31 cellular contexts compared by ENCODE assay signal in genomic region chr14:30826070-30826469, GRCh38.
"Had no signal": no experiment of that assay in that cellular context is flagged by ENCODE, and none has a peak within 500 bp of the region (broad histone marks: within the 10 kb centered on the region; RNA-seq: fewer than 3 reads in every experiment).

No MANE protein-coding gene starts in this region.

- H3K4me3 ChIP-seq: ascending aorta, cardiac muscle cell had no signal

- H3K27me3 ChIP-seq: ascending aorta, cardiac muscle cell had no signal

- ATAC-seq: activated CD4-positive, alpha-beta T cell treated with anti-CD3 and anti-CD28 coated beads for 36 hours; activated CD4-positive, CD25-positive, alpha-beta regulatory T cell treated with anti-CD3 and anti-CD28 coated beads, Interleukin-2, amount 50 U/mL, for 24 hours; activated CD8-positive, alpha-beta memory T cell treated with anti-CD3 and anti-CD28 coated beads, Interleukin-2, amount 10 ng/mL, durations not matched to agents 7 days and 5 days; activated CD8-positive, alpha-beta T cell treated with anti-CD3 and anti-CD28 coated beads, Interleukin-2, amount 10 ng/mL, durations not matched to agents 7 days and 5 days; activated naive CD8-positive, alpha-beta T cell treated with anti-CD3 and anti-CD28 coated beads, Interleukin-2, amount 50 U/mL, for 24 hours; WTC11 had no signal

- H3K36me3 ChIP-seq: ascending aorta, cardiac muscle cell, WERI-Rb-1 had no signal

- H3K27ac ChIP-seq: ascending aorta, cardiac muscle cell, WERI-Rb-1 had no signal

- FAIRE-seq: bronchial epithelial cell had no signal

- DNase-seq: activated CD4-positive, alpha-beta memory T cell treated with anti-CD3 and anti-CD28 coated beads, Interleukin-2, amount 10 ng/mL, durations not matched to agents 7 days and 5 days; activated CD4-positive, alpha-beta T cell treated with anti-CD3 and anti-CD28 coated beads for 1 hour; activated CD4-positive, alpha-beta T cell treated with anti-CD3 and anti-CD28 coated beads for 36 hours; activated CD4-positive, alpha-beta T cell treated with anti-CD3 and anti-CD28 coated beads for 48 hours; activated CD4-positive, alpha-beta T cell treated with anti-CD3 and anti-CD28 coated beads, Interleukin-2, amount 10 ng/mL, durations not matched to agents 7 days and 5 days; activated CD4-positive, alpha-beta T cell treated with anti-CD3 and anti-CD28 coated beads, Interleukin-2, amount 50 U/mL, for 48 hours; activated CD4-positive, CD25-positive, alpha-beta regulatory T cell; activated CD8-positive, alpha-beta memory T cell treated with anti-CD3 and anti-CD28 coated beads for 24 hours; activated CD8-positive, alpha-beta memory T cell treated with anti-CD3 and anti-CD28 coated beads, Interleukin-2, amount 10 ng/mL, durations not matched to agents 7 days and 5 days; activated CD8-positive, alpha-beta memory T cell treated with anti-CD3 and anti-CD28 coated beads, Interleukin-2, amount 50 U/mL, for 48 hours; activated CD8-positive, alpha-beta T cell treated with anti-CD3 and anti-CD28 coated beads, Interleukin-2, amount 10 ng/mL, durations not matched to agents 7 days and 5 days; activated effector memory CD4-positive, alpha-beta T cell treated with Interleukin-2 at 50 U/mL for 16 hours; activated gamma-delta T cell; activated naive CD4-positive, alpha-beta T cell treated with anti-CD3 and anti-CD28 coated beads, Interleukin-2, amount 10 ng/mL, durations not matched to agents 7 days and 5 days; activated naive CD4-positive, alpha-beta T cell treated with Interleukin-2 at 50 U/mL for 16 hours; activated naive CD8-positive, alpha-beta T cell treated with anti-CD3 and anti-CD28 coated beads, Interleukin-2, amount 10 ng/mL, durations not matched to agents 7 days and 5 days; activated naive CD8-positive, alpha-beta T cell treated with anti-CD3 and anti-CD28 coated beads, Interleukin-2, amount 50 U/mL, for 24 hours; activated T-cell treated with anti-CD3 and anti-CD28 coated beads, Interleukin-2, amount 50 U/mL, for 24 hours; activated T-cell treated with anti-CD3 and anti-CD28 coated beads, Interleukin-2, amount 50 U/mL, for 48 hours; amygdala; anterior cingulate cortex; caudate nucleus; cerebellar nuclear complex; T-helper 2 cell; T-helper 9 cell; WERI-Rb-1 had no signal

- H3K4me1 ChIP-seq: ascending aorta had no signal
